ENCODE assay signal across 1 cellular context in the genomic region with DNA sequence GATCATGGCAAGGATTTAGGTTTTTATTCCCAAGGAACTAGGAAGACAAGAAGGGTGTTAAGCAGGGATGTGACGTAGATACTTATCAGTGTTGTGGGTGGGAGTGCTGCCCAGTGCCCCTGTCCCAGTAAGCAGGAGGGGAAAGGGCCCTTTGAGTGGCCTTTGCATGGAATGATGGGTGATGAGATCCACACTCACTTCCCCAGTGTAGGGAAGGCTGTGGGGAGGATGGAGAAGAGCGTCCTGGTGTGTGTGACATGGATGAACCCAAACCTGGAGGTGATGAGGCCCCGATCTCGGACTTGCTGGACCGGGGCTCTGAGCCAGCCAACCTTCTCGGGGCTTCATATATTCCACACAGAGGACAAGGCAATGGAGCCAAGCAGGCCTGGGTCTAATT.
TF ChIP-seq lines count a peak whose summit lies in the region.

No MANE protein-coding gene starts in this region.

TF ChIP-seq in HepG2, 621 proteins besides CTCF, POLR2A, EP300 and RAD21 (continued from another document):
- TF ChIP-seq, protein P1, sequence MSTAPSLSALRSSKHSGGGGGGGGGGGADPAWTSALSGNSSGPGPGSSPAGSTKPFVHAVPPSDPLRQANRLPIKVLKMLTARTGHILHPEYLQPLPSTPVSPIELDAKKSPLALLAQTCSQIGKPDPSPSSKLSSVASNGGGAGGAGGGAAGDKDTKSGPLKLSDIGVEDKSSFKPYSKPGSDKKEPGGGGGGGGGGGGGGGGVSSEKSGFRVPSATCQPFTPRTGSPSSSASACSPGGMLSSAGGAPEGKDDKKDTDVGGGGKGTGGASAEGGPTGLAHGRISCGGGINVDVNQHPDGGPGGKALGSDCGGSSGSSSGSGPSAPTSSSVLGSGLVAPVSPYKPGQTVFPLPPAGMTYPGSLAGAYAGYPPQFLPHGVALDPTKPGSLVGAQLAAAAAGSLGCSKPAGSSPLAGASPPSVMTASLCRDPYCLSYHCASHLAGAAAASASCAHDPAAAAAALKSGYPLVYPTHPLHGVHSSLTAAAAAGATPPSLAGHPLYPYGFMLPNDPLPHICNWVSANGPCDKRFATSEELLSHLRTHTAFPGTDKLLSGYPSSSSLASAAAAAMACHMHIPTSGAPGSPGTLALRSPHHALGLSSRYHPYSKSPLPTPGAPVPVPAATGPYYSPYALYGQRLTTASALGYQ (CRISPR knock-in tag; IDR thresholded peaks at IDR 0.05): no peak
- TF ChIP-seq PRMT3 (CRISPR knock-in tag; IDR thresholded peaks at IDR 0.05; ENCODE audit: borderline replicate concordance, low read depth): no peak
- TF ChIP-seq CHD2 (IDR thresholded peaks at IDR 0.05; ENCODE audit: low read depth, low read length): no peak
- no peak for TF ChIP-seq NR1H2 (CRISPR knock-in tag; IDR thresholded peaks at IDR 0.05; ENCODE audit: borderline replicate concordance, low read depth)
TF ChIP-seq in HepG2: peak in this region for 1.
